In genomic region chr21:39341249-39341923, GRCh38 we compare ENCODE assay signal across 22 cellular contexts.
"Had no signal": no experiment of that assay in that cellular context is flagged by ENCODE, and none has a peak within 500 bp of the region (broad histone marks: within the 10 kb centered on the region; RNA-seq: fewer than 3 reads in every experiment).

No MANE protein-coding gene starts in this region.

- H3K9me3 ChIP-seq: lower lobe of right lung, sigmoid colon, thoracic aorta, vagina had no signal

- DNase-seq: activated CD4-positive, alpha-beta memory T cell treated with anti-CD3 and anti-CD28 coated beads, Interleukin-2, amount 10 ng/mL, durations not matched to agents 7 days and 5 days; activated CD4-positive, alpha-beta T cell treated with anti-CD3 and anti-CD28 coated beads, Interleukin-2, amount 10 ng/mL, durations not matched to agents 24 days and 14 days; activated effector memory CD4-positive, alpha-beta T cell treated with anti-CD3 and anti-CD28 coated beads, Interleukin-2, amount 50 U/mL, for 16 hours; activated naive CD4-positive, alpha-beta T cell treated with anti-CD3 and anti-CD28 coated beads, Interleukin-2, amount 50 U/mL, for 16 hours; activated naive CD8-positive, alpha-beta T cell treated with anti-CD3 and anti-CD28 coated beads, Interleukin-2, amount 50 U/mL, for 24 hours; activated T-cell treated with anti-CD3 and anti-CD28 coated beads for 4 hours; caudate nucleus; effector CD8-positive, alpha-beta T cell; foreskin melanocyte; lower lobe of right lung; naive B cell; sigmoid colon; stimulated activated CD4-positive, alpha-beta T cell treated with anti-CD3 and anti-CD28 coated beads, Interleukin-15, amount 100 ng/mL, for 24 hours; stimulated activated CD4-positive, alpha-beta T cell treated with anti-CD3 and anti-CD28 coated beads, Interleukin-2, amount 100 ng/mL, for 48 hours; stimulated activated naive CD4-positive, alpha-beta T cell treated with Interleukin-2 at 50 U/mL for 16 hours had no signal

- H3K4me2 ChIP-seq: smooth muscle cell had no signal

- H3K27me3 Mint-ChIP-seq: activated CD4-positive, alpha-beta memory T cell treated with anti-CD3 and anti-CD28 coated beads, Interleukin-2, amount 10 ng/mL, durations not matched to agents 7 days and 5 days; activated CD4-positive, alpha-beta T cell treated with anti-CD3 and anti-CD28 coated beads, Interleukin-2, amount 10 ng/mL, durations not matched to agents 24 days and 14 days; activated naive CD8-positive, alpha-beta T cell treated with anti-CD3 and anti-CD28 coated beads, Interleukin-2, amount 50 U/mL, for 24 hours; dendritic cell treated with granulocyte-macrophage colony-stimulating factor and Interleukin-4, amounts not matched to agents 40 ng/mL and 50 ng/mL, for 4 days; naive B cell; type B pancreatic cell had no signal

- H3K4me3 Mint-ChIP-seq: activated CD4-positive, alpha-beta memory T cell treated with anti-CD3 and anti-CD28 coated beads, Interleukin-2, amount 10 ng/mL, durations not matched to agents 7 days and 5 days; activated CD4-positive, alpha-beta T cell treated with anti-CD3 and anti-CD28 coated beads, Interleukin-2, amount 10 ng/mL, durations not matched to agents 24 days and 14 days; activated naive CD8-positive, alpha-beta T cell treated with anti-CD3 and anti-CD28 coated beads, Interleukin-2, amount 50 U/mL, for 24 hours; dendritic cell treated with granulocyte-macrophage colony-stimulating factor and Interleukin-4, amounts not matched to agents 40 ng/mL and 50 ng/mL, for 4 days; naive B cell; type B pancreatic cell had no signal

- ATAC-seq: activated naive CD8-positive, alpha-beta T cell treated with anti-CD3 and anti-CD28 coated beads, Interleukin-2, amount 50 U/mL, for 24 hours; esophagus mucosa; left lobe of liver; lower lobe of right lung had no signal

- H3K27me3 ChIP-seq: sigmoid colon, vagina had no signal

- H3K27ac Mint-ChIP-seq: activated CD4-positive, alpha-beta memory T cell treated with anti-CD3 and anti-CD28 coated beads, Interleukin-2, amount 10 ng/mL, durations not matched to agents 7 days and 5 days; activated CD4-positive, alpha-beta T cell treated with anti-CD3 and anti-CD28 coated beads, Interleukin-2, amount 10 ng/mL, durations not matched to agents 24 days and 14 days; activated naive CD8-positive, alpha-beta T cell treated with anti-CD3 and anti-CD28 coated beads, Interleukin-2, amount 50 U/mL, for 24 hours; dendritic cell treated with granulocyte-macrophage colony-stimulating factor and Interleukin-4, amounts not matched to agents 40 ng/mL and 50 ng/mL, for 4 days; type B pancreatic cell had no signal

- H3K9me3 Mint-ChIP-seq: activated CD4-positive, alpha-beta memory T cell treated with anti-CD3 and anti-CD28 coated beads, Interleukin-2, amount 10 ng/mL, durations not matched to agents 7 days and 5 days; activated CD4-positive, alpha-beta T cell treated with anti-CD3 and anti-CD28 coated beads, Interleukin-2, amount 10 ng/mL, durations not matched to agents 24 days and 14 days; activated naive CD8-positive, alpha-beta T cell treated with anti-CD3 and anti-CD28 coated beads, Interleukin-2, amount 50 U/mL, for 24 hours; dendritic cell treated with granulocyte-macrophage colony-stimulating factor and Interleukin-4, amounts not matched to agents 40 ng/mL and 50 ng/mL, for 4 days; naive B cell; type B pancreatic cell had no signal

- H3K27ac ChIP-seq: lower lobe of right lung, sigmoid colon, thoracic aorta, vagina had no signal

- H3K4me3 ChIP-seq: lower lobe of right lung, sigmoid colon, smooth muscle cell, thoracic aorta, vagina had no signal
